8 cellular contexts compared by ENCODE assay signal in genomic region chr10:80079312-80079613, GRCh38. TPM values are rescaled to one million over a fixed set of nuclear protein-coding genes. Genes with fewer than 3 reads are reported as not detected.
DNase-seq lines count a peak whose midpoint lies in the region; TF ChIP-seq lines count a peak whose summit lies in the region.

No MANE protein-coding gene starts in this region.

- no TSS peak for BruUV-seq in A673 (replicated peaks; lab: Mats Ljungman, UMichigan)

- H3K27ac ChIP-seq in A673 (ENCODE audit: low read depth, low read length, poor library complexity, severe bottlenecking) (peak overlapping the region; percentile 88), muscle layer of duodenum (ENCODE audit: low read length) (peak overlapping the region; percentile 88)

- no peaks in the 10 kb centered on the region for H3K9me3 Mint-ChIP-seq in IgD-negative memory B cell

- peak overlapping the region; percentile 33 to 97 (median 96) for H3K27ac Mint-ChIP-seq in IgD-negative memory B cell

- H3K27me3 ChIP-seq in A673 (replicated peaks; ENCODE audit: insufficient read depth, low read depth, low read length, poor library complexity) (no peaks in the 10 kb centered on the region), muscle layer of duodenum (ENCODE audit: low read depth, low read length) (no peaks in the 10 kb centered on the region)

- H3K36me3 Mint-ChIP-seq in IgD-negative memory B cell, result peaks cover 3% of the 10 kb centered on the region

- DNase-seq in A673 (ENCODE audit: low spot score), result no peak
- DNase-seq in choroid plexus epithelial cell (ENCODE audit: low read depth), result no peak
- no peak for DNase-seq in epidermal melanocyte (ENCODE audit: insufficient read length, low spot score)
- DNase-seq in A172 (ENCODE audit: low spot score), result no peak
- no peak for DNase-seq in NCI-H187 treated with DMSO at 0.1 percent for 48 hours (lab: John Stamatoyannopoulos, UW)
- no peak for DNase-seq in effector CD8-positive, alpha-beta T cell (lab: John Stamatoyannopoulos, UW)

- peaks cover 9 to 14% (median 14%) of the 10 kb centered on the region in 3 donors for H3K4me1 Mint-ChIP-seq in IgD-negative memory B cell

- no peaks in the 10 kb centered on the region for H3K36me3 ChIP-seq in A673 (ENCODE audit: insufficient read depth, low read length, poor library complexity, severe bottlenecking)
- H3K36me3 ChIP-seq in muscle layer of duodenum (ENCODE audit: control insufficient read depth in 1 of 2, insufficient read depth in 2 of 2, low read length in 2 of 2), result peaks cover 0 to 15% of the 10 kb centered on the region in 2 donors

- POLR2A ChIA-PET in A673 (lab: Charles Lee; ENCODE audit: low non-redundant PET), result interaction anchor here (0.6 kb wide), 1 partner anchor 737 kb away, joined by 3 read pairs; no protein-coding TSS in a partner anchor

- H3K4me3 ChIP-seq in A673 (ENCODE audit: low read depth, low read length, poor library complexity, severe bottlenecking) (peak overlapping the region; percentile 82), choroid plexus epithelial cell (ENCODE audit: low read depth, low read length) (peak overlapping the region; percentile 64), muscle layer of duodenum (ENCODE audit: low read depth in 1 of 2, low read length in 2 of 2) (peak overlapping the region; percentile 80 to 96)

- H3K4me3 Mint-ChIP-seq in IgD-negative memory B cell, result peak overlapping the region; percentile 86 to 98 (median 97)

- intact Hi-C loops in A673 (cut with micrococcal nuclease; ENCODE audit: unreplicated experiment), result no loop called here

- TF ChIP-seq CTCF in A673 (conservative IDR thresholded peaks at IDR 0.05; ENCODE audit: low read depth, low read length) (no peak), choroid plexus epithelial cell (conservative IDR thresholded peaks at IDR 0.05; ENCODE audit: low read depth, low read length) (no peak)

- H3K27me3 Mint-ChIP-seq in IgD-negative memory B cell, result no peaks in the 10 kb centered on the region

- H3K9me3 ChIP-seq in A673 (ENCODE audit: low read depth, low read length, poor library complexity, severe bottlenecking) (no peaks in the 10 kb centered on the region), muscle layer of duodenum (ENCODE audit: control insufficient read depth in 1 of 2, low read length in 2 of 2) (no peaks in the 10 kb centered on the region)

- H3K4me1 ChIP-seq in A673 (ENCODE audit: insufficient read depth, low read length, poor library complexity, severe bottlenecking), result no peaks in the 10 kb centered on the region
- H3K4me1 ChIP-seq in muscle layer of duodenum (ENCODE audit: control insufficient read depth in 1 of 2, insufficient read depth in 2 of 2, low read length in 2 of 2), result peaks cover 9 to 17% of the 10 kb centered on the region in 2 donors

- CTCF ChIA-PET in A673 (lab: Charles Lee), result interaction anchor here (0.8 kb wide), 1 partner anchor 32 kb away, joined by 4 read pairs; no protein-coding TSS in a partner anchor

RNA-seq across cellular contexts. Expression of gene TMEM254, which starts 0.8 kb away (rescaled TPM):
- 12.2 and 14.8 TPM in 2 replicates for total RNA-seq in A673 (2021)
- polyA plus RNA-seq in IgD-negative memory B cell, result 29.4 TPM
- 12.1 and 14.0 TPM in 2 replicates for total RNA-seq in A172 (2014; rRNA removed; shearing (Covaris generic))

RNA-seq across cellular contexts. Expression of gene PLAC9, which starts 53.3 kb away (rescaled TPM):
- total RNA-seq in A673 (2021), result not detected in 2 replicates
- polyA plus RNA-seq in IgD-negative memory B cell, result not detected
- 0.21 TPM in 1 of 2 replicates, not detected in the other for total RNA-seq in A172 (2014; rRNA removed; shearing (Covaris generic))
